8 cellular contexts compared by ENCODE assay signal in the genomic region with DNA sequence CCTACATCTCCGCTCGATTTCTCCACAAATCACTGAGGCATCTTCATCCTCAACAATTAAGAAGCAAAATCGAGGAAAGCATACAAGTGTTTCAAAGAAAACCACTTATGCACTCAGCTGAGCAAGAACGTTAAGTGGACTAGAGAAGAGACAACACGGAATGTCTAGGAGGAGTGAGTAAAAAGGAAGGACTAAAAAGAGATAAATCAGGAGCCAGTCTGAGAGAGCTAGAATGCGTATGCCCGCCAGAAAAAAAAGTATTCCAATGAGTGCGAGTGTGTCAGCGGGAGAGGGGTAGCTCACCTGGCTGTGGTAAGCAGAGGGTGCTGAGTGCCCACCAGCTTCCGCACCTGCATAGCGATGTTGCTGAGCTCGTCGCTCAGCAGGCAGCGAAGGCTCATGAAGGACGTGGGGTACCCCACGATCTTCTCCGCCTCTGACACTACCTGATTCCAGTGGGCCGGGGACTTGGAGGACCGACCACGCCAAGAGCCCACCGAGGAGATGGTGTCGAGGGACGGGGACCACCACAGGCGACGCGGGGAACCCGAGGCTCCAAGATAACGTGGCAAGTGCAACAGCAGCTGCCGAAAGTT. TPM values are rescaled to one million over a fixed set of nuclear protein-coding genes. Genes with fewer than 3 reads are reported as not detected.
DNase-seq lines count a peak whose midpoint lies in the region; ATAC-seq and TF ChIP-seq lines count a peak whose summit lies in the region.

No MANE protein-coding gene starts in this region.

- TF ChIP-seq CTCF in HFF-Myc (IDR thresholded peaks at IDR 0.05; ENCODE audit: low read depth, low read length, missing control alignments) (no peak), NB4 (IDR thresholded peaks at IDR 0.05; ENCODE audit: low read depth, low read length) (no peak), epithelial cell of proximal tubule (conservative IDR thresholded peaks at IDR 0.05; ENCODE audit: low read depth, low read length) (no peak), uterus (IDR thresholded peaks at IDR 0.05) (no peak)

- no peaks in the 10 kb centered on the region for H3K36me3 ChIP-seq in uterus

- CTCF ChIA-PET in activated CD4-positive, alpha-beta T cell treated with anti-CD3 and anti-CD28 coated beads for 36 hours (lab: Charles Lee) = interaction anchor here (0.6 to 2.1 kb wide), 7 partner anchors 30 to 383 kb away, joined by 3 to 9 read pairs (median 4); no protein-coding TSS in a partner anchor

- no peak for TF ChIP-seq POLR2A in NB4 (IDR thresholded peaks at IDR 0.05; ENCODE audit: extremely low read depth, insufficient read length)
- no peak for TF ChIP-seq POLR2A in uterus (IDR thresholded peaks at IDR 0.05)

- DNase-seq in activated T-cell treated with anti-CD3 and anti-CD28 coated beads for 24 hours (ENCODE audit: low read depth) (peak; percentile 6), HFF-Myc (ENCODE audit: extremely low read depth, low read depth) (no peak), NB4 (ENCODE audit: low read depth) (no peak), epithelial cell of proximal tubule (ENCODE audit: low read depth) (no peak), myocyte (ENCODE audit: low read depth) (peak; percentile 16), uterus (peak; percentile 16 to 25)
- no peak for DNase-seq in activated T-cell treated with anti-CD3 and anti-CD28 coated beads, Interleukin-2, amount 50 U/mL, for 48 hours
- DNase-seq in activated CD4-positive, alpha-beta T cell treated with anti-CD3 and anti-CD28 coated beads for 36 hours = peak; percentile 52

- peak overlapping the region; percentile 92 for H3K4me3 ChIP-seq in HFF-Myc (replicated peaks; ENCODE audit: low read depth, low read length)
- peak overlapping the region; percentile 96 for H3K4me3 ChIP-seq in NB4 (ENCODE audit: low read depth, low read length)
- H3K4me3 ChIP-seq in epithelial cell of proximal tubule (ENCODE audit: low read depth, low read length) = peak overlapping the region; percentile 93
- H3K4me3 ChIP-seq in uterus = peak overlapping the region; percentile 52 to 97

- peaks cover 19% of the 10 kb centered on the region for H3K4me1 Mint-ChIP-seq in activated CD4-positive, alpha-beta T cell treated with anti-CD3 and anti-CD28 coated beads for 36 hours

- H3K4me3 Mint-ChIP-seq in activated CD4-positive, alpha-beta T cell treated with anti-CD3 and anti-CD28 coated beads for 36 hours = peak overlapping the region; percentile 82

- H3K9me3 Mint-ChIP-seq in activated CD4-positive, alpha-beta T cell treated with anti-CD3 and anti-CD28 coated beads for 36 hours (ENCODE audit: low read depth) = no peaks in the 10 kb centered on the region

- no peaks in the 10 kb centered on the region for H3K4me1 ChIP-seq in uterus

- no peaks in the 10 kb centered on the region for H3K27me3 Mint-ChIP-seq in activated CD4-positive, alpha-beta T cell treated with anti-CD3 and anti-CD28 coated beads for 36 hours

- H3K27ac ChIP-seq in uterus = peak overlapping the region; percentile 74 to 76

- H3K36me3 Mint-ChIP-seq in activated CD4-positive, alpha-beta T cell treated with anti-CD3 and anti-CD28 coated beads for 36 hours (ENCODE audit: low read depth) = peaks cover 2% of the 10 kb centered on the region

- intact Hi-C loops in activated CD4-positive, alpha-beta T cell treated with anti-CD3 and anti-CD28 coated beads for 36 hours (cut with DNase I, micrococcal nuclease) = loop anchor here (1.0 to 10.0 kb wide), 15 partner anchors 31 to 1549 kb away; a partner anchor contains a TSS
- intact Hi-C loops in uterus (cut with DNase I; ENCODE audit: low total_unique reads) = no loop called here

- peak; percentile 23 for ATAC-seq in activated CD4-positive, alpha-beta T cell treated with anti-CD3 and anti-CD28 coated beads for 36 hours

- peak overlapping the region; percentile 93 for H3K27ac Mint-ChIP-seq in activated CD4-positive, alpha-beta T cell treated with anti-CD3 and anti-CD28 coated beads for 36 hours

- no peaks in the 10 kb centered on the region for H3K27me3 ChIP-seq in uterus

- H3K9me3 ChIP-seq in uterus = no peaks in the 10 kb centered on the region

- POLR2A ChIA-PET in activated CD4-positive, alpha-beta T cell treated with anti-CD3 and anti-CD28 coated beads for 36 hours (lab: Charles Lee) = interaction anchor here (0.6 to 1.6 kb wide), 3 partner anchors 25 to 830 kb away, joined by 3 to 4 read pairs (median 4); no protein-coding TSS in a partner anchor

RNA-seq across cellular contexts. Expression of a gene that starts 0.6 kb away (rescaled TPM):
- 10 to 100 TPM; 11.4 to 11.7 TPM for total RNA-seq in activated CD4-positive, alpha-beta T cell treated with anti-CD3 and anti-CD28 coated beads for 36 hours
- total RNA-seq in epithelial cell of proximal tubule (6.9 and 7.4 TPM in 2 replicates), myocyte (11.6 and 87.6 TPM in 2 replicates), uterus (10 to 100 TPM in 2 of 4 donors, 1 to 10 TPM in 2; 2.3 to 16.9 (median 10.7) TPM)
- polyA plus RNA-seq in myocyte (2012) = 9.6 TPM

RNA-seq across cellular contexts. Expression of a gene that starts 31.1 kb away (rescaled TPM):
- total RNA-seq in activated CD4-positive, alpha-beta T cell treated with anti-CD3 and anti-CD28 coated beads for 36 hours = under 1 TPM; 0.23 to 0.49 TPM
- total RNA-seq in epithelial cell of proximal tubule (1.6 and 2.5 TPM in 2 replicates), myocyte (0.21 and 0.42 TPM in 2 replicates), uterus (10 to 100 TPM in 2 of 4 donors, 1 to 10 TPM in 2; 2.6 to 21.2 (median 8.7) TPM)
- 2.3 TPM for polyA plus RNA-seq in myocyte (2012)

Comparison
In these comparisons a context has a peak if more than half of its experiments do, and no peak if none do; other contexts are left out.
1. DNase-seq: peak in activated T-cell treated with anti-CD3 and anti-CD28 coated beads for 24 hours (single experiment), activated CD4-positive, alpha-beta T cell treated with anti-CD3 and anti-CD28 coated beads for 36 hours (single experiment), myocyte (single experiment) and uterus (2 of 2); none in activated T-cell treated with anti-CD3 and anti-CD28 coated beads, Interleukin-2, amount 50 U/mL, for 48 hours (0 of 2), HFF-Myc (single experiment), NB4 (single experiment) and epithelial cell of proximal tubule (single experiment).
2. Peak in every context shown above with its lines, with median percentiles within 50 percentile points of each other: H3K4me3 ChIP-seq.